2 cellular contexts compared by ENCODE assay signal in the genomic region with DNA sequence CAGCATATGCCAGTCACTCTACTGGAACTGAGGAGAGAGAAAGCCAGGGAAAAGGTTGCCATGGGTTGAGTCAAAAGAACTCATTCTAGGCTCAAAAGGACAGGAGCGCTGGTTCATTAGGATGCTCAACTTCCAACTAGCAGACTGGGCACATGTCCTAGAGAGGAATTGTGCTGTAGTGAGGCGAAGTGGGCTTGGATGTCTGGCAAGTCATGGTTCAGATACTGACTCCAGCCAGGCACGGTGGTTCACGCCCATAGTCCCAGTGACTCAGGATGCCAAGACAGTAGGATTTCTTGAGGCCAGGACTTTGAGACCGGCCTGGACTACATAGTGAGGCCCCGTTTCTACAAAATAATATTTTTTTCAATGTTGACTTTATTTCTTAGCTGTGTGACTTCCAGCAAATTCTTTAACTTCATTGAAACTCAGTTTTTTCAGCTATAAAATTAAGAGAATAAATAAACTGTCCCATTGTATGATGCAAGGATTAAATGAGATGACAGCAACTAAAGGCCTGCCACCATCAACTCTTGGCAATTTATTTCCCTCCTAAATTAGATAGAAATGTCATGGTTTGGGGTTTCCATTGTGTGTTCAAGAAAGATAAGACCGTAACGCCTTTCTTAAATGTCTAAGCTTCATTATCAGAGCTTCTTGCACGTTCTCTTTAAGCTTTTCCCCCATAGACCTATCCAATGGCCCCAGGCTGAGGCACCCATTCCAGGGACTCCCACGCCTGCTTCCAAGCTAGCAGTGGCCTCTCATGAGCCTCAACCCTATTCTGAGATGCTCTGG.
TF ChIP-seq lines count a peak whose summit lies in the region.

No MANE protein-coding gene starts in this region.

TF ChIP-seq in SK-N-SH treated with all-trans-retinoic acid at 6 μM for 48 hours, 23 proteins besides CTCF, POLR2A, EP300 and RAD21:
- TF ChIP-seq, protein P1, sequence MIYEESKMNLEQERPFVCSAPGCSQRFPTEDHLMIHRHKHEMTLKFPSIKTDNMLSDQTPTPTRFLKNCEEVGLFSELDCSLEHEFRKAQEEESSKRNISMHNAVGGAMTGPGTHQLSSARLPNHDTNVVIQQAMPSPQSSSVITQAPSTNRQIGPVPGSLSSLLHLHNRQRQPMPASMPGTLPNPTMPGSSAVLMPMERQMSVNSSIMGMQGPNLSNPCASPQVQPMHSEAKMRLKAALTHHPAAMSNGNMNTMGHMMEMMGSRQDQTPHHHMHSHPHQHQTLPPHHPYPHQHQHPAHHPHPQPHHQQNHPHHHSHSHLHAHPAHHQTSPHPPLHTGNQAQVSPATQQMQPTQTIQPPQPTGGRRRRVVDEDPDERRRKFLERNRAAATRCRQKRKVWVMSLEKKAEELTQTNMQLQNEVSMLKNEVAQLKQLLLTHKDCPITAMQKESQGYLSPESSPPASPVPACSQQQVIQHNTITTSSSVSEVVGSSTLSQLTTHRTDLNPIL (CRISPR knock-in tag; IDR thresholded peaks at IDR 0.05; ENCODE audit: low read depth): no peak
- no peak for TF ChIP-seq TOX (CRISPR knock-in tag; IDR thresholded peaks at IDR 0.05; ENCODE audit: borderline replicate concordance)
- TF ChIP-seq POU6F1 (CRISPR knock-in tag; IDR thresholded peaks at IDR 0.05; ENCODE audit: borderline replicate concordance, low read depth): no peak
- TF ChIP-seq SNAI2 (CRISPR knock-in tag; IDR thresholded peaks at IDR 0.05): no peak
- TF ChIP-seq CSRNP3 (CRISPR knock-in tag; IDR thresholded peaks at IDR 0.05): no peak
- no peak for TF ChIP-seq ZNF70 (CRISPR knock-in tag; IDR thresholded peaks at IDR 0.05)
- TF ChIP-seq CSDC2 (CRISPR knock-in tag; IDR thresholded peaks at IDR 0.05): no peak
- TF ChIP-seq ZNF565 (CRISPR knock-in tag; conservative IDR thresholded peaks at IDR 0.05; ENCODE audit: low read depth): no peak
- TF ChIP-seq ZC3H10 (CRISPR knock-in tag; IDR thresholded peaks at IDR 0.05): no peak
- no peak for TF ChIP-seq ZNF8 (CRISPR knock-in tag; IDR thresholded peaks at IDR 0.05)
- TF ChIP-seq ESRRG (CRISPR knock-in tag; IDR thresholded peaks at IDR 0.05): no peak
- no peak for TF ChIP-seq OSR1 (CRISPR knock-in tag; IDR thresholded peaks at IDR 0.05)
- TF ChIP-seq TCF4 (CRISPR knock-in tag; IDR thresholded peaks at IDR 0.05; ENCODE audit: borderline replicate concordance): no peak
- TF ChIP-seq ISL1 (CRISPR knock-in tag; IDR thresholded peaks at IDR 0.05): no peak
- no peak for TF ChIP-seq RARB (CRISPR knock-in tag; IDR thresholded peaks at IDR 0.05)
- no peak for TF ChIP-seq GLIS3 (CRISPR knock-in tag; IDR thresholded peaks at IDR 0.05)
- TF ChIP-seq ZFP30 (CRISPR knock-in tag; IDR thresholded peaks at IDR 0.05): no peak
- TF ChIP-seq, protein P2, sequence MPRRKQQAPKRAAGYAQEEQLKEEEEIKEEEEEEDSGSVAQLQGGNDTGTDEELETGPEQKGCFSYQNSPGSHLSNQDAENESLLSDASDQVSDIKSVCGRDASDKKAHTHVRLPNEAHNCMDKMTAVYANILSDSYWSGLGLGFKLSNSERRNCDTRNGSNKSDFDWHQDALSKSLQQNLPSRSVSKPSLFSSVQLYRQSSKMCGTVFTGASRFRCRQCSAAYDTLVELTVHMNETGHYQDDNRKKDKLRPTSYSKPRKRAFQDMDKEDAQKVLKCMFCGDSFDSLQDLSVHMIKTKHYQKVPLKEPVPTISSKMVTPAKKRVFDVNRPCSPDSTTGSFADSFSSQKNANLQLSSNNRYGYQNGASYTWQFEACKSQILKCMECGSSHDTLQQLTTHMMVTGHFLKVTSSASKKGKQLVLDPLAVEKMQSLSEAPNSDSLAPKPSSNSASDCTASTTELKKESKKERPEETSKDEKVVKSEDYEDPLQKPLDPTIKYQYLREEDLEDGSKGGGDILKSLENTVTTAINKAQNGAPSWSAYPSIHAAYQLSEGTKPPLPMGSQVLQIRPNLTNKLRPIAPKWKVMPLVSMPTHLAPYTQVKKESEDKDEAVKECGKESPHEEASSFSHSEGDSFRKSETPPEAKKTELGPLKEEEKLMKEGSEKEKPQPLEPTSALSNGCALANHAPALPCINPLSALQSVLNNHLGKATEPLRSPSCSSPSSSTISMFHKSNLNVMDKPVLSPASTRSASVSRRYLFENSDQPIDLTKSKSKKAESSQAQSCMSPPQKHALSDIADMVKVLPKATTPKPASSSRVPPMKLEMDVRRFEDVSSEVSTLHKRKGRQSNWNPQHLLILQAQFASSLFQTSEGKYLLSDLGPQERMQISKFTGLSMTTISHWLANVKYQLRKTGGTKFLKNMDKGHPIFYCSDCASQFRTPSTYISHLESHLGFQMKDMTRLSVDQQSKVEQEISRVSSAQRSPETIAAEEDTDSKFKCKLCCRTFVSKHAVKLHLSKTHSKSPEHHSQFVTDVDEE (CRISPR knock-in tag; IDR thresholded peaks at IDR 0.05): no peak
- no peak for TF ChIP-seq ZFP3 (CRISPR knock-in tag; IDR thresholded peaks at IDR 0.05)
TF ChIP-seq in SK-N-SH treated with all-trans-retinoic acid at 6 μM for 48 hours: peak in this region for 0.

TF ChIP-seq in GM23338, 12 proteins besides CTCF, POLR2A, EP300 and RAD21 (continued from another document):
- TF ChIP-seq EZH2phosphoT487 (IDR thresholded peaks at IDR 0.05; ENCODE audit: unreplicated experiment) (no peak), ETS1 (IDR thresholded peaks at IDR 0.05) (no peak), POLR2AphosphoS5 (IDR thresholded peaks at IDR 0.05; ENCODE audit: low read depth) (no peak), ZNF114 (CRISPR knock-in tag; IDR thresholded peaks at IDR 0.05) (no peak), ZNF462 (CRISPR knock-in tag; IDR thresholded peaks at IDR 0.05) (no peak), NANOG (IDR thresholded peaks at IDR 0.05; ENCODE audit: borderline replicate concordance) (no peak), STAT1 (IDR thresholded peaks at IDR 0.05; ENCODE audit: unreplicated experiment) (no peak)
- TF ChIP-seq, protein P3, sequence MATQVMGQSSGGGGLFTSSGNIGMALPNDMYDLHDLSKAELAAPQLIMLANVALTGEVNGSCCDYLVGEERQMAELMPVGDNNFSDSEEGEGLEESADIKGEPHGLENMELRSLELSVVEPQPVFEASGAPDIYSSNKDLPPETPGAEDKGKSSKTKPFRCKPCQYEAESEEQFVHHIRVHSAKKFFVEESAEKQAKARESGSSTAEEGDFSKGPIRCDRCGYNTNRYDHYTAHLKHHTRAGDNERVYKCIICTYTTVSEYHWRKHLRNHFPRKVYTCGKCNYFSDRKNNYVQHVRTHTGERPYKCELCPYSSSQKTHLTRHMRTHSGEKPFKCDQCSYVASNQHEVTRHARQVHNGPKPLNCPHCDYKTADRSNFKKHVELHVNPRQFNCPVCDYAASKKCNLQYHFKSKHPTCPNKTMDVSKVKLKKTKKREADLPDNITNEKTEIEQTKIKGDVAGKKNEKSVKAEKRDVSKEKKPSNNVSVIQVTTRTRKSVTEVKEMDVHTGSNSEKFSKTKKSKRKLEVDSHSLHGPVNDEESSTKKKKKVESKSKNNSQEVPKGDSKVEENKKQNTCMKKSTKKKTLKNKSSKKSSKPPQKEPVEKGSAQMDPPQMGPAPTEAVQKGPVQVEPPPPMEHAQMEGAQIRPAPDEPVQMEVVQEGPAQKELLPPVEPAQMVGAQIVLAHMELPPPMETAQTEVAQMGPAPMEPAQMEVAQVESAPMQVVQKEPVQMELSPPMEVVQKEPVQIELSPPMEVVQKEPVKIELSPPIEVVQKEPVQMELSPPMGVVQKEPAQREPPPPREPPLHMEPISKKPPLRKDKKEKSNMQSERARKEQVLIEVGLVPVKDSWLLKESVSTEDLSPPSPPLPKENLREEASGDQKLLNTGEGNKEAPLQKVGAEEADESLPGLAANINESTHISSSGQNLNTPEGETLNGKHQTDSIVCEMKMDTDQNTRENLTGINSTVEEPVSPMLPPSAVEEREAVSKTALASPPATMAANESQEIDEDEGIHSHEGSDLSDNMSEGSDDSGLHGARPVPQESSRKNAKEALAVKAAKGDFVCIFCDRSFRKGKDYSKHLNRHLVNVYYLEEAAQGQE (IDR thresholded peaks at IDR 0.05; ENCODE audit: unreplicated experiment): no peak
